ENCODE assay signal across 11 cellular contexts in genomic region chr1:111490220-111490619, GRCh38. TPM values are rescaled to one million over a fixed set of nuclear protein-coding genes. Genes with fewer than 3 reads are reported as not detected.
"Had no signal": no experiment of that assay in that cellular context is flagged by ENCODE, and none has a peak within 500 bp of the region (broad histone marks: within the 10 kb centered on the region; RNA-seq: fewer than 3 reads in every experiment).

No MANE protein-coding gene starts in this region.

- H3K36me3 ChIP-seq: neural progenitor cell, pancreas had no signal

- H3K27me3 Mint-ChIP-seq: central memory CD8-positive, alpha-beta T cell; T-helper 17 cell had no signal

- H3K4me1 Mint-ChIP-seq: central memory CD8-positive, alpha-beta T cell; stimulated activated effector memory CD8-positive, alpha-beta T cell treated with anti-CD3 and anti-CD28 coated beads, Interleukin-12 subunit alpha, Interleukin-12 subunit beta, amount 100 ng/mL, for 72 hours had no signal

- H3K9me3 ChIP-seq: pancreas had no signal

- H3K9ac ChIP-seq: neural progenitor cell had no signal

- H3K9me3 Mint-ChIP-seq: stimulated activated effector memory CD8-positive, alpha-beta T cell treated with anti-CD3 and anti-CD28 coated beads, Interleukin-12 subunit alpha, Interleukin-12 subunit beta, amount 100 ng/mL, for 72 hours had no signal

- H3K27ac ChIP-seq: neural progenitor cell had no signal

- ATAC-seq: activated CD8-positive, alpha-beta T cell treated with anti-CD3 and anti-CD28 coated beads, Interleukin-2, amount 10 ng/mL, durations not matched to agents 7 days and 5 days; stimulated activated effector memory CD8-positive, alpha-beta T cell treated with anti-CD3 and anti-CD28 coated beads, Interleukin-12 subunit alpha, Interleukin-12 subunit beta, amount 100 ng/mL, for 72 hours; T-helper 17 cell; WTC11 had no signal

- H3K4me1 ChIP-seq: neural progenitor cell, pancreas had no signal

- H3K27ac Mint-ChIP-seq: activated CD8-positive, alpha-beta T cell treated with anti-CD3 and anti-CD28 coated beads, Interleukin-2, amount 10 ng/mL, durations not matched to agents 7 days and 5 days; neural progenitor cell; stimulated activated effector memory CD8-positive, alpha-beta T cell treated with anti-CD3 and anti-CD28 coated beads, Interleukin-12 subunit alpha, Interleukin-12 subunit beta, amount 100 ng/mL, for 72 hours; T-helper 17 cell; WTC11 had no signal

- H3K4me3 Mint-ChIP-seq: activated CD8-positive, alpha-beta T cell treated with anti-CD3 and anti-CD28 coated beads, Interleukin-2, amount 10 ng/mL, durations not matched to agents 7 days and 5 days; central memory CD8-positive, alpha-beta T cell; neural progenitor cell; stimulated activated effector memory CD8-positive, alpha-beta T cell treated with anti-CD3 and anti-CD28 coated beads, Interleukin-12 subunit alpha, Interleukin-12 subunit beta, amount 100 ng/mL, for 72 hours; T-helper 17 cell; WTC11 had no signal

- DNase-seq: activated CD4-positive, alpha-beta T cell treated with anti-CD3 and anti-CD28 coated beads for 48 hours; activated CD8-positive, alpha-beta T cell treated with anti-CD3 and anti-CD28 coated beads, Interleukin-2, amount 10 ng/mL, durations not matched to agents 7 days and 5 days; activated naive CD4-positive, alpha-beta T cell treated with Interleukin-2 at 50 U/mL for 16 hours; pancreas; small intestine; T-helper 17 cell had no signal

- H3K4me3 ChIP-seq: neural progenitor cell, pancreas had no signal

- H3K36me3 Mint-ChIP-seq: neural progenitor cell; stimulated activated effector memory CD8-positive, alpha-beta T cell treated with anti-CD3 and anti-CD28 coated beads, Interleukin-12 subunit alpha, Interleukin-12 subunit beta, amount 100 ng/mL, for 72 hours; WTC11 had no signal

- H3K27me3 ChIP-seq: neural progenitor cell, pancreas had no signal

RNA-seq across cellular contexts. Expression of gene ADORA3, which starts 13.2 kb away (rescaled TPM):
- total RNA-seq: fibroblast of villous mesenchyme, T-helper 17 cell had no signal

RNA-seq across cellular contexts. Expression of gene TMIGD3, which starts 13.2 kb away (rescaled TPM):
- total RNA-seq: activated CD8-positive, alpha-beta T cell treated with anti-CD3 and anti-CD28 coated beads, Interleukin-2, amount 10 ng/mL, durations not matched to agents 7 days and 5 days; T-helper 17 cell; WTC11 had no signal
